5 cellular contexts compared by ENCODE assay signal in genomic region chr4:160485071-160485687, GRCh38.
"Had no signal": no experiment of that assay in that cellular context is flagged by ENCODE, and none has a peak within 500 bp of the region (broad histone marks: within the 10 kb centered on the region; RNA-seq: fewer than 3 reads in every experiment).

No MANE protein-coding gene starts in this region.

- H3K27me3 Mint-ChIP-seq: IgD-negative memory B cell had no signal

- DNase-seq: IMR-90, KBM-7 had no signal

- H3K27ac ChIP-seq: HL-60 had no signal

- H3K4me1 Mint-ChIP-seq: IgD-negative memory B cell had no signal

- H3K4me3 ChIP-seq: K562 had no signal

- H3K4me3 Mint-ChIP-seq: IgD-negative memory B cell had no signal

- H3K27ac Mint-ChIP-seq: IgD-negative memory B cell had no signal
